In the genomic region with DNA sequence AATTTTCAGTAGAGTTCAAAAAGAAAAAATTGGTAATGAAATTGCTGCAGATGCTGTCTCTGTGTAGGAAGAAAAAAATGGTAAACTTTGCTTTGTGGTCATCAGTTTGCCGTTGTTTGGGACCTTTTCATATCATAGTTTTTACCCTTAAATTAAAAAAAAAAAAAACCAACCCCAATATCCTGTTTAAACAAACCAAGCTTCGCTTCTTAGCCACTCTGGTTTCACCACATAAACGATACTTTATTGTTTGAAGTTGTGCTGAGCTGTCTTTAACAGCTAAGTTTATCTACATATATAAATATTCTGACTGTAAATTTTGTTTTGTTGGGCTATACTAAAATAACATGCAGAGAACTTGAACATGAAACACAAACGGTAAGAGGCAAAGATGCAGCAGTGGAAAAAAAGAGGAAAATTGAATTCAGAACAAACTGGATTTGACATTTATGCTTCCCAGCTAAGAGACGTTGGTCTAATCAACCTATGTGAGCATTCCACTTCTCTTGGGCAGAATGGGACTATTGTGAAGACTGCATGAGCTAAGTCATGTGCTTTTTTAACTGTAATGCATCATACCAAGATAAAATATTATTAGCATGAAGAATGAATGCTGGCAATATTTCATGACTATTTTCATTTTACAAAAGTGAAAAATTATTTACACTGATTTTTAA, we compare ENCODE assay signal across 28 cellular contexts. TPM values are rescaled to one million over a fixed set of nuclear protein-coding genes. Genes with fewer than 3 reads are reported as not detected.
DNase-seq lines count a peak whose midpoint lies in the region; ATAC-seq and TF ChIP-seq lines count a peak whose summit lies in the region.
"Had no signal": no experiment of that assay in that cellular context is flagged by ENCODE, and none has a peak within 500 bp of the region (broad histone marks: within the 10 kb centered on the region; RNA-seq: fewer than 3 reads in every experiment).

No MANE protein-coding gene starts in this region.

- H3K9me2 ChIP-seq in SK-N-SH, result no peaks in the 10 kb centered on the region
- no peaks in the 10 kb centered on the region for H3K9me2 ChIP-seq in hepatocyte (replicated peaks; ENCODE audit: insufficient read depth)

- no peak for TF ChIP-seq CTCF in SK-N-SH (IDR thresholded peaks at IDR 0.05)
- no peak for TF ChIP-seq CTCF in fibroblast of lung (conservative IDR thresholded peaks at IDR 0.05 in 1 of 2, IDR thresholded peaks at IDR 0.05 in 1 of 2; ENCODE audit: low read depth in 1 of 2, low read length in 2 of 2)
- no peak for TF ChIP-seq CTCF in GM10248 (IDR thresholded peaks at IDR 0.05; ENCODE audit: control extremely low read depth, extremely low read depth, low read depth, missing control alignments)
- no peak for TF ChIP-seq CTCF in hepatocyte (IDR thresholded peaks at IDR 0.05; ENCODE audit: poor library complexity)

- no peaks in the 10 kb centered on the region for H3K27me3 ChIP-seq in SK-N-SH (ENCODE audit: insufficient read depth)
- H3K27me3 ChIP-seq in fibroblast of lung (ENCODE audit: control insufficient read depth, insufficient read depth, low read length), result no peaks in the 10 kb centered on the region
- no peaks in the 10 kb centered on the region for H3K27me3 ChIP-seq in hepatocyte
- H3K27me3 ChIP-seq: brain microvascular endothelial cell, colonic mucosa, SJSA1 had no signal

- H3K9me3 Mint-ChIP-seq in activated CD8-positive, alpha-beta memory T cell treated with anti-CD3 and anti-CD28 coated beads, Interleukin-2, amount 10 ng/mL, durations not matched to agents 7 days and 5 days (ENCODE audit: low read depth), result no peaks in the 10 kb centered on the region
- H3K9me3 Mint-ChIP-seq: activated CD4-positive, alpha-beta memory T cell treated with anti-CD3 and anti-CD28 coated beads for 36 hours; neural crest cell; type B pancreatic cell had no signal

- POLR2A ChIA-PET in SK-N-SH (lab: Yijun Ruan, JAX) (no interaction called here), GM10248 (lab: Yijun Ruan, JAX) (no interaction called here)

- H3K4me3 ChIP-seq in SK-N-SH (ENCODE audit: low read depth in 2 of 2, low read length in 1 of 2) (no peak overlapping the region), fibroblast of lung (replicated peaks in 1 of 4; ENCODE audit: control extremely low read depth in 1 of 4, insufficient read depth in 1 of 4, low read depth in 3 of 4, low read length in 4 of 4) (no peak overlapping the region), hepatocyte (no peak overlapping the region)
- H3K4me3 ChIP-seq: colonic mucosa, GM12878, psoas muscle, SJSA1 had no signal

- peak; percentile 57 for ATAC-seq in activated CD8-positive, alpha-beta memory T cell treated with anti-CD3 and anti-CD28 coated beads, Interleukin-2, amount 10 ng/mL, durations not matched to agents 7 days and 5 days
- ATAC-seq in HG02610 (IDR thresholded peaks at IDR 0.05; ENCODE audit: unreplicated experiment), result no peak
- ATAC-seq: esophagus mucosa, GM12878, HCT116, HepG2, psoas muscle had no signal

- TF ChIP-seq EP300 in SK-N-SH (IDR thresholded peaks at IDR 0.05; ENCODE audit: borderline replicate concordance in 1 of 2, low read depth in 1 of 2, low read length in 1 of 2), result no peak

- peak overlapping the region in 1 of 2 experiments; percentile 32; a peak in 1 of 4 replicates for H3K27ac ChIP-seq in SK-N-SH (ENCODE audit: low read depth in 2 of 2, low read length in 1 of 2)
- H3K27ac ChIP-seq in fibroblast of lung (ENCODE audit: insufficient read depth, low read length), result no peak overlapping the region
- no peak overlapping the region for H3K27ac ChIP-seq in hepatocyte
- H3K27ac ChIP-seq: brain microvascular endothelial cell, colonic mucosa, HL-60, psoas muscle, SJSA1 had no signal

- H3K9me3 ChIP-seq in SK-N-SH, result no peaks in the 10 kb centered on the region
- H3K9me3 ChIP-seq in fibroblast of lung (ENCODE audit: control insufficient read depth, insufficient read depth, low read depth, low read length), result no peaks in the 10 kb centered on the region
- H3K9me3 ChIP-seq in hepatocyte (ENCODE audit: low read depth), result no peaks in the 10 kb centered on the region
- H3K9me3 ChIP-seq: Caco-2, colonic mucosa, psoas muscle, SJSA1 had no signal

- H3K27me3 Mint-ChIP-seq in activated CD8-positive, alpha-beta memory T cell treated with anti-CD3 and anti-CD28 coated beads, Interleukin-2, amount 10 ng/mL, durations not matched to agents 7 days and 5 days, result no peaks in the 10 kb centered on the region
- H3K27me3 Mint-ChIP-seq: type B pancreatic cell had no signal

- H3K27ac Mint-ChIP-seq in activated CD8-positive, alpha-beta memory T cell treated with anti-CD3 and anti-CD28 coated beads, Interleukin-2, amount 10 ng/mL, durations not matched to agents 7 days and 5 days, result no peak overlapping the region
- H3K27ac Mint-ChIP-seq: activated CD4-positive, alpha-beta memory T cell treated with anti-CD3 and anti-CD28 coated beads for 36 hours; type B pancreatic cell had no signal

- 63% methylated on average over 5 of the region's 5 CpGs for WGBS in SK-N-SH (ENCODE audit: low lambda C conversion rate)
- WGBS in hepatocyte (ENCODE audit: low lambda C conversion rate, missing lambda C conversion rate), result 63% methylated on average over 5 of the region's 5 CpGs

- H3K4me1 Mint-ChIP-seq in activated CD8-positive, alpha-beta memory T cell treated with anti-CD3 and anti-CD28 coated beads, Interleukin-2, amount 10 ng/mL, durations not matched to agents 7 days and 5 days, result peaks cover 24% of the 10 kb centered on the region

- H4K20me1 ChIP-seq in SK-N-SH (ENCODE audit: insufficient read depth) (no peaks in the 10 kb centered on the region), fibroblast of lung (ENCODE audit: control insufficient read depth, extremely low read depth, insufficient read depth, low read length) (no peaks in the 10 kb centered on the region), hepatocyte (ENCODE audit: insufficient read depth, poor library complexity, severe bottlenecking) (no peaks in the 10 kb centered on the region)

- H3K4me3 Mint-ChIP-seq in activated CD8-positive, alpha-beta memory T cell treated with anti-CD3 and anti-CD28 coated beads, Interleukin-2, amount 10 ng/mL, durations not matched to agents 7 days and 5 days, result no peak overlapping the region
- H3K4me3 Mint-ChIP-seq: activated CD4-positive, alpha-beta memory T cell treated with anti-CD3 and anti-CD28 coated beads for 36 hours; neural crest cell; type B pancreatic cell had no signal

- no peak for DNase-seq in activated CD8-positive, alpha-beta memory T cell treated with anti-CD3 and anti-CD28 coated beads, Interleukin-2, amount 10 ng/mL, durations not matched to agents 7 days and 5 days
- no peak for DNase-seq in activated CD8-positive, alpha-beta memory T cell treated with anti-CD3 and anti-CD28 coated beads, Interleukin-2, amount 50 U/mL, for 48 hours
- DNase-seq in SK-N-SH, result no peak
- no peak for DNase-seq in fibroblast of lung (ENCODE audit: low read depth in 2 of 2)
- no peak for DNase-seq in GM10248 (ENCODE audit: extremely low spot score)
- DNase-seq in hepatocyte (ENCODE audit: low spot score), result no peak
- no peak for DNase-seq in activated gamma-delta T cell treated with Interleukin-2 at 50 U/mL for 16 hours
- DNase-seq: activated CD4-positive, alpha-beta memory T cell treated with anti-CD3 and anti-CD28 coated beads for 36 hours; activated gamma-delta T cell; brain microvascular endothelial cell; Caco-2; colonic mucosa; DMS79; effector memory CD4-positive, alpha-beta T cell; islet precursor cell; NCI-H1092; NCI-H187; NCI-H526 treated with DMSO at 0.1 percent for 48 hours; psoas muscle had no signal

- no peak for TF ChIP-seq RAD21 in SK-N-SH (IDR thresholded peaks at IDR 0.05; ENCODE audit: low read length)

- H3K4me1 ChIP-seq in SK-N-SH (ENCODE audit: control insufficient read depth in 1 of 2, insufficient read depth in 2 of 2, low read depth in 1 of 2, low read length in 1 of 2) (peaks cover 0 to 22% of the 10 kb centered on the region in 2 experiments; a peak in 1 of 4 replicates), fibroblast of lung (ENCODE audit: control insufficient read depth, extremely low read depth, insufficient read depth, low read length) (peaks cover 5% of the 10 kb centered on the region), hepatocyte (ENCODE audit: insufficient read depth) (no peaks in the 10 kb centered on the region)
- H3K4me1 ChIP-seq: Caco-2, colonic mucosa, psoas muscle had no signal

- H3F3A ChIP-seq in SK-N-SH (replicated peaks; ENCODE audit: insufficient read depth), result peaks cover 18% of the 10 kb centered on the region

- H2AFZ ChIP-seq in SK-N-SH (ENCODE audit: low read depth) (peak overlapping the region; percentile 82; the same call in 1 of the 2 replicates), fibroblast of lung (ENCODE audit: low read length) (peak overlapping the region; percentile 18), hepatocyte (no peak overlapping the region)

- H3K9ac ChIP-seq in SK-N-SH (no peak overlapping the region), fibroblast of lung (ENCODE audit: insufficient read depth, low read length) (no peak overlapping the region)

- CTCF ChIA-PET in activated CD8-positive, alpha-beta memory T cell treated with anti-CD3 and anti-CD28 coated beads, Interleukin-2, amount 10 ng/mL, durations not matched to agents 7 days and 5 days (lab: Charles Lee), result interaction anchor here (1.5 to 1.9 kb wide), 2 partner anchors 15 to 17 kb away, joined by 9 read pairs; a partner anchor contains a TSS
- CTCF ChIA-PET in SK-N-SH (lab: Yijun Ruan, JAX), result interaction anchor here (0.7 to 1.2 kb wide), 2 partner anchors 10 to 158 kb away, joined by 3 to 4 read pairs; no protein-coding TSS in a partner anchor
- CTCF ChIA-PET in GM10248 (lab: Yijun Ruan, JAX), result interaction anchor here (0.8 to 1.1 kb wide), 2 partner anchors 14 to 23 kb away, joined by 3 read pairs; no protein-coding TSS in a partner anchor

- no peak overlapping the region for H3K4me2 ChIP-seq in SK-N-SH
- H3K4me2 ChIP-seq in fibroblast of lung (ENCODE audit: extremely low read depth, insufficient read depth, low read length), result no peak overlapping the region
- H3K4me2 ChIP-seq in hepatocyte, result no peak overlapping the region

- peaks cover 3% of the 10 kb centered on the region for H3K36me3 Mint-ChIP-seq in activated CD8-positive, alpha-beta memory T cell treated with anti-CD3 and anti-CD28 coated beads, Interleukin-2, amount 10 ng/mL, durations not matched to agents 7 days and 5 days
- H3K36me3 Mint-ChIP-seq: activated CD4-positive, alpha-beta memory T cell treated with anti-CD3 and anti-CD28 coated beads for 36 hours; type B pancreatic cell had no signal

- H3K79me2 ChIP-seq in SK-N-SH (ENCODE audit: insufficient read depth), result no peaks in the 10 kb centered on the region
- H3K79me2 ChIP-seq in fibroblast of lung (ENCODE audit: control insufficient read depth, insufficient read depth, low read length), result no peaks in the 10 kb centered on the region
- no peaks in the 10 kb centered on the region for H3K79me2 ChIP-seq in hepatocyte

- H3K36me3 ChIP-seq in SK-N-SH (replicated peaks in 1 of 2; ENCODE audit: control insufficient read depth in 1 of 2, insufficient read depth in 2 of 2, low read length in 1 of 2) (no peaks in the 10 kb centered on the region), fibroblast of lung (ENCODE audit: control insufficient read depth, insufficient read depth, low read length) (no peaks in the 10 kb centered on the region), hepatocyte (replicated peaks; ENCODE audit: insufficient read depth, low read depth) (no peaks in the 10 kb centered on the region)
- H3K36me3 ChIP-seq: brain microvascular endothelial cell, colonic mucosa, SJSA1 had no signal

RNA-seq across cellular contexts. Expression of a gene that starts 15.7 kb away (rescaled TPM):
- 100 to 1,000 TPM; 607 to 663 TPM for total RNA-seq in activated CD8-positive, alpha-beta memory T cell treated with anti-CD3 and anti-CD28 coated beads, Interleukin-2, amount 10 ng/mL, durations not matched to agents 7 days and 5 days
- polyA plus RNA-seq in SK-N-SH (2012; rRNA removed) (353 and 408 TPM in 2 replicates), fibroblast of lung (275 and 639 TPM in 2 replicates), hepatocyte (363 and 427 TPM in 2 replicates)
- polyA plus RNA-seq in SK-N-SH (2012; cell fraction: cytosol; rRNA removed), result 433 and 475 TPM in 2 replicates
- polyA plus RNA-seq in SK-N-SH (2012; cell fraction: nucleus; rRNA removed), result 155 and 187 TPM in 2 replicates
- total RNA-seq in fibroblast of lung (108 and 132 TPM in 2 replicates), hepatocyte (339 and 361 TPM in 2 replicates)
- polyA plus RNA-seq in fibroblast of lung (2012), result 237 and 592 TPM in 2 replicates
- 32.6 and 89.7 TPM in 2 replicates for polyA minus RNA-seq in fibroblast of lung (ENCODE audit: low replicate concordance)

RNA-seq across cellular contexts. Expression of a gene that starts 19.4 kb away (rescaled TPM):
- 10 to 100 TPM; 59.6 to 63.6 TPM for total RNA-seq in activated CD8-positive, alpha-beta memory T cell treated with anti-CD3 and anti-CD28 coated beads, Interleukin-2, amount 10 ng/mL, durations not matched to agents 7 days and 5 days
- 18.0 and 23.8 TPM in 2 replicates for polyA plus RNA-seq in SK-N-SH (2012; rRNA removed)
- 12.2 and 24.7 TPM in 2 replicates for polyA plus RNA-seq in SK-N-SH (2012; cell fraction: cytosol; rRNA removed)
- 28.3 and 29.3 TPM in 2 replicates for polyA plus RNA-seq in SK-N-SH (2012; cell fraction: nucleus; rRNA removed)
- 30.0 and 41.5 TPM in 2 replicates for total RNA-seq in fibroblast of lung
- 17.8 and 25.1 TPM in 2 replicates for polyA plus RNA-seq in fibroblast of lung
- 21.3 and 24.0 TPM in 2 replicates for polyA plus RNA-seq in fibroblast of lung (2012)
- 0.30 and 2.6 TPM in 2 replicates for polyA minus RNA-seq in fibroblast of lung (ENCODE audit: low replicate concordance)
- 49.1 and 52.6 TPM in 2 replicates for total RNA-seq in hepatocyte
- 19.0 and 25.1 TPM in 2 replicates for polyA plus RNA-seq in hepatocyte
